Comparison of ENCODE assay signal across 8 cellular contexts in the genomic region with DNA sequence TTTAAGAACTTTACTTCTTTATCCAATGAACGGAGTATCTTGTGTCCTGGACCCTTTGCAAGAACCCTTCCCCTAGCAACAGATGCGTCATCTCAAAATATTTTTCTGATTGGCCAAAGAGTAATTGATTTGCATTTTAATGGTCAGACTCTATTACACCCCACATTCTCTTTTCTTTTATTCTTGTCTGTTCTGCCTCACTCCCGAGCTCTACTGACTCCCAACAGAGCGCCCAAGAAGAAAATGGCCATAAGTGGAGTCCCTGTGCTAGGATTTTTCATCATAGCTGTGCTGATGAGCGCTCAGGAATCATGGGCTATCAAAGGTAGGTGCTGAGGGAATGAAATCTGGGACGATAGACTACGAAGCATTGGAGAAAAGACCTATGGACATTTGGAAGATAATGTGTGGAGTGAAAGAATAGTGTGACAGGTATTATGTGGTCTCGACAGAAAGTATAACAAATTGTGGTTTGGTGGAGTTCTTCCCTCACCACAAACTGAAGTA. TPM values are rescaled to one million over a fixed set of nuclear protein-coding genes. Genes with fewer than 3 reads are reported as not detected.
DNase-seq lines count a peak whose midpoint lies in the region; ATAC-seq and TF ChIP-seq lines count a peak whose summit lies in the region.

A gene (plus strand): TSS at position 180 of the 507 bp plus-strand sequence. CDS start 64 bp downstream, at position 244.

- H3K27me3 ChIP-seq in CD8-positive, alpha-beta memory T cell (ENCODE audit: insufficient read depth, low read length, poor library complexity, severe bottlenecking): no peaks in the 10 kb centered on the region
- H3K27me3 ChIP-seq in PC-3 (ENCODE audit: low read length) (peaks cover 72% of the 10 kb centered on the region), brain microvascular endothelial cell (replicated peaks) (no peaks in the 10 kb centered on the region), iPS-15b (ENCODE audit: control insufficient read depth, insufficient read depth, low read length) (no peaks in the 10 kb centered on the region)

- intact Hi-C loops in PC-3 (cut with micrococcal nuclease): no loop called here

- H3K4me1 ChIP-seq in CD8-positive, alpha-beta memory T cell (ENCODE audit: insufficient read depth, low read length): peaks cover 8% of the 10 kb centered on the region
- H3K4me1 ChIP-seq in PC-3 (ENCODE audit: insufficient read depth, low read length) (no peaks in the 10 kb centered on the region), iPS-15b (ENCODE audit: control insufficient read depth, insufficient read depth, low read length) (no peaks in the 10 kb centered on the region)

- ATAC-seq in GM19023 (IDR thresholded peaks at IDR 0.05; ENCODE audit: unreplicated experiment): peak; percentile 68
- ATAC-seq in HG03108 (IDR thresholded peaks at IDR 0.05; ENCODE audit: unreplicated experiment): peak; percentile 81
- no peak for ATAC-seq in PC-3
- ATAC-seq in stimulated activated naive B cell treated with anti-CD40 and anti-IgM and Interleukin-4, amounts not matched to agents 10 μg/mL and 1 μg/mL and 100 μg/mL, for 72 hours (replicated peaks): peak; percentile 78 to 84

- H3K27me3 Mint-ChIP-seq in CD8-positive, alpha-beta memory T cell: peaks cover 8 to 13% of the 10 kb centered on the region in 2 donors
- H3K27me3 Mint-ChIP-seq in stimulated activated naive B cell treated with anti-CD40 and anti-IgM and Interleukin-4, amounts not matched to agents 10 μg/mL and 1 μg/mL and 100 μg/mL, for 72 hours: no peaks in the 10 kb centered on the region

- no TSS peak for BruUV-seq in PC-3 (replicated peaks; lab: Mats Ljungman, UMichigan)

- peaks cover 12 to 40% (median 36%) of the 10 kb centered on the region in 3 donors for H3K4me1 Mint-ChIP-seq in CD8-positive, alpha-beta memory T cell
- peaks cover 56 to 87% of the 10 kb centered on the region in 2 donors for H3K4me1 Mint-ChIP-seq in stimulated activated naive B cell treated with anti-CD40 and anti-IgM and Interleukin-4, amounts not matched to agents 10 μg/mL and 1 μg/mL and 100 μg/mL, for 72 hours

- peak within 1 kb of the TSS; percentile 17 to 90 (median 58) for H3K27ac Mint-ChIP-seq in CD8-positive, alpha-beta memory T cell
- peak within 1 kb of the TSS; percentile 100 for H3K27ac Mint-ChIP-seq in stimulated activated naive B cell treated with anti-CD40 and anti-IgM and Interleukin-4, amounts not matched to agents 10 μg/mL and 1 μg/mL and 100 μg/mL, for 72 hours

- H3K79me2 ChIP-seq in PC-3 (ENCODE audit: low read length): no peaks in the 10 kb centered on the region

- peak within 1 kb of the TSS; percentile 70 to 91 (median 79) for H3K4me3 Mint-ChIP-seq in CD8-positive, alpha-beta memory T cell
- H3K4me3 Mint-ChIP-seq in stimulated activated naive B cell treated with anti-CD40 and anti-IgM and Interleukin-4, amounts not matched to agents 10 μg/mL and 1 μg/mL and 100 μg/mL, for 72 hours: peak within 1 kb of the TSS; percentile 97 to 99

- H3K4me2 ChIP-seq in PC-3 (ENCODE audit: low read length): 0 out of 2 replicates have a peak within 1 kb of the TSS, but pooled peaks have one; percentile 27

- H3K9ac ChIP-seq in PC-3 (ENCODE audit: low read length): no peak within 1 kb of the TSS
- no peak within 1 kb of the TSS for H3K9ac ChIP-seq in iPS-15b (ENCODE audit: low read depth, low read length)

- peaks cover 0 to 2% (median 1%) of the 10 kb centered on the region in 3 donors for H3K36me3 Mint-ChIP-seq in CD8-positive, alpha-beta memory T cell
- peaks cover 52 to 65% of the 10 kb centered on the region in 2 donors for H3K36me3 Mint-ChIP-seq in stimulated activated naive B cell treated with anti-CD40 and anti-IgM and Interleukin-4, amounts not matched to agents 10 μg/mL and 1 μg/mL and 100 μg/mL, for 72 hours

- peak within 1 kb of the TSS; percentile 47 for H3K4me3 ChIP-seq in CD8-positive, alpha-beta memory T cell (ENCODE audit: low read length)
- H3K4me3 ChIP-seq in PC-3 (ENCODE audit: low read length) (no peak within 1 kb of the TSS), brain microvascular endothelial cell (ENCODE audit: low read depth, low read length) (no peak within 1 kb of the TSS), iPS-15b (ENCODE audit: low read depth, low read length) (peak within 1 kb of the TSS; percentile 41)

- no peaks in the 10 kb centered on the region for H4K20me1 ChIP-seq in PC-3 (ENCODE audit: low read length)

- no peaks in the 10 kb centered on the region for H3K9me2 ChIP-seq in PC-3 (replicated peaks; ENCODE audit: low read length)

- H3K9me3 Mint-ChIP-seq in CD8-positive, alpha-beta memory T cell: no peaks in the 10 kb centered on the region
- peaks cover 4 to 5% of the 10 kb centered on the region in 2 donors for H3K9me3 Mint-ChIP-seq in stimulated activated naive B cell treated with anti-CD40 and anti-IgM and Interleukin-4, amounts not matched to agents 10 μg/mL and 1 μg/mL and 100 μg/mL, for 72 hours

- no peaks in the 10 kb centered on the region for H3K36me3 ChIP-seq in CD8-positive, alpha-beta memory T cell (ENCODE audit: insufficient read depth, low read length)
- H3K36me3 ChIP-seq in PC-3 (ENCODE audit: low read depth, low read length) (no peaks in the 10 kb centered on the region), brain microvascular endothelial cell (replicated peaks) (no peaks in the 10 kb centered on the region), iPS-15b (ENCODE audit: control insufficient read depth, insufficient read depth, low read length) (no peaks in the 10 kb centered on the region)

- POLR2A ChIA-PET in CD8-positive, alpha-beta memory T cell (lab: Charles Lee): no interaction called here
- POLR2A ChIA-PET in PC-3 (lab: Charles Lee; ENCODE audit: unreplicated experiment): no interaction called here

- peak in 3 of 5 donors; percentile 26 to 69 (median 67) for DNase-seq in CD8-positive, alpha-beta memory T cell
- peak; percentile 79 for DNase-seq in PC-3
- peak; percentile 39 for DNase-seq in brain microvascular endothelial cell
- DNase-seq in stimulated activated naive B cell treated with anti-CD40 and anti-IgM and Interleukin-4, amounts not matched to agents 10 μg/mL and 1 μg/mL and 100 μg/mL, for 72 hours: peak; percentile 77
- DNase-seq in cortex of kidney (lab: John Stamatoyannopoulos, UW): no peak

- H3F3A ChIP-seq in PC-3 (ENCODE audit: low read length, unreplicated experiment): no peaks in the 10 kb centered on the region

- in situ Hi-C loops in brain microvascular endothelial cell (cut with HindIII; ENCODE audit: low pct_ligation_motif_present, low sequenced_read_pairs): no loop called here

- peak within 1 kb of the TSS; percentile 55 for H3K27ac ChIP-seq in CD8-positive, alpha-beta memory T cell (ENCODE audit: low read depth, low read length)
- H3K27ac ChIP-seq in PC-3 (ENCODE audit: low read length) (no peak within 1 kb of the TSS), brain microvascular endothelial cell (no peak within 1 kb of the TSS)

- CTCF ChIA-PET in CD8-positive, alpha-beta memory T cell (lab: Charles Lee): interaction anchor here (1.2 kb wide), 1 partner anchor 250 kb away, joined by 5 read pairs; no protein-coding TSS in a partner anchor
- CTCF ChIA-PET in PC-3 (lab: Charles Lee): no interaction called here

- TF ChIP-seq CTCF in PC-3 (conservative IDR thresholded peaks at IDR 0.05; ENCODE audit: low read depth, low read length) (no peak), brain microvascular endothelial cell (IDR thresholded peaks at IDR 0.05; ENCODE audit: low read depth, low read length, missing control alignments) (no peak)

- no peak within 1 kb of the TSS for H2AFZ ChIP-seq in PC-3 (ENCODE audit: low read length)

- no peaks in the 10 kb centered on the region for H3K9me3 ChIP-seq in CD8-positive, alpha-beta memory T cell (ENCODE audit: low read length)
- H3K9me3 ChIP-seq in PC-3 (ENCODE audit: low read length) (no peaks in the 10 kb centered on the region), iPS-15b (ENCODE audit: control insufficient read depth, insufficient read depth, low read length) (no peaks in the 10 kb centered on the region)

RNA-seq across cellular contexts. Expression of the gene that starts here (rescaled TPM):
- total RNA-seq in CD8-positive, alpha-beta memory T cell: 10 to 100 TPM; 36.6 to 39.1 TPM
- 41.3 TPM for polyA plus RNA-seq in CD8-positive, alpha-beta memory T cell
- not detected in 2 replicates for total RNA-seq in PC-3 (2014; rRNA removed)

Comparison
In these comparisons a context has a peak if more than half of its experiments do, and no peak if none do; other contexts are left out.
1. RNA of the gene that starts here (total RNA-seq): 36.6 to 39.1 TPM in CD8-positive, alpha-beta memory T cell; not detected in PC-3; every median in the first group is over 10 times any median in the second.
2. Peak in DNase-seq and H3K4me2 ChIP-seq in PC-3; RNA of the gene not detected or under 1 TPM.
3. H3K4me3 ChIP-seq: peak in CD8-positive, alpha-beta memory T cell (single experiment) and iPS-15b (single experiment); none in PC-3 (single experiment) and brain microvascular endothelial cell (single experiment).